2 cellular contexts compared by ENCODE assay signal in the genomic region with DNA sequence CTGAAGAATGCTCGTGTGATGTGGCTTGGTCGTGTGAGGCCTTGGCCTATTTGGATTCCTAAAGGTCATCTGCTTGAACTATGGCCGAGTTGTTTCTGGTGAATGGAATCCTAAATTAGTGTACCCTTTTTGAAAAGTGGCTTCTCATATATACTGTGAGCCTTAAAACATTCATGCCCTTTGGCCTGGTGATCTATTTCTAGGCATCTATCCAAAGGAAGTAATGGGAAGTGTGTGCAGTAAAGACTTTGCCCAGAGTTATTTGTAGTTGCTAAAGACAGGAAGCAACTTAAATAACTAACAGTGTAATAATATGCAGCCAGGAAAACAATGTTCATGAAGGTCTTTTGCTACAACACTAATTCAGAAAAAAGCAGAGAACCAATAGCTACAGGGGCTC.
A peak's percentile ranks its signal among the peaks of the same experiment; 100 is the strongest.
TF ChIP-seq lines count a peak whose summit lies in the region.

No MANE protein-coding gene starts in this region.

TF ChIP-seq in endothelial cell of umbilical vein, 7 proteins besides CTCF, POLR2A, EP300 and RAD21:
- TF ChIP-seq MYC (IDR thresholded peaks at IDR 0.05; ENCODE audit: low read depth, low read length) (no peak), GATA2 (IDR thresholded peaks at IDR 0.05; ENCODE audit: insufficient read depth, insufficient read length, low read depth, low read length) (no peak), FOS (IDR thresholded peaks at IDR 0.05; ENCODE audit: borderline replicate concordance, insufficient read depth, low read length) (no peak), JUN (IDR thresholded peaks at IDR 0.05; ENCODE audit: borderline replicate concordance, insufficient read depth, insufficient read length, low read depth) (no peak), EZH2 (IDR thresholded peaks at IDR 0.05; ENCODE audit: borderline replicate concordance, low read depth, low read length, severe bottlenecking) (no peak), POLR2AphosphoS5 (IDR thresholded peaks at IDR 0.05; ENCODE audit: insufficient read depth, low read depth, low read length) (no peak)
- TF ChIP-seq, protein P1, sequence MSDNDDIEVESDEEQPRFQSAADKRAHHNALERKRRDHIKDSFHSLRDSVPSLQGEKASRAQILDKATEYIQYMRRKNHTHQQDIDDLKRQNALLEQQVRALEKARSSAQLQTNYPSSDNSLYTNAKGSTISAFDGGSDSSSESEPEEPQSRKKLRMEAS (IDR thresholded peaks at IDR 0.05; ENCODE audit: insufficient read depth, insufficient read length): no peak

TF ChIP-seq in HepG2, 621 proteins besides CTCF, POLR2A, EP300 and RAD21 (continues in another document):
- TF ChIP-seq, protein P2, sequence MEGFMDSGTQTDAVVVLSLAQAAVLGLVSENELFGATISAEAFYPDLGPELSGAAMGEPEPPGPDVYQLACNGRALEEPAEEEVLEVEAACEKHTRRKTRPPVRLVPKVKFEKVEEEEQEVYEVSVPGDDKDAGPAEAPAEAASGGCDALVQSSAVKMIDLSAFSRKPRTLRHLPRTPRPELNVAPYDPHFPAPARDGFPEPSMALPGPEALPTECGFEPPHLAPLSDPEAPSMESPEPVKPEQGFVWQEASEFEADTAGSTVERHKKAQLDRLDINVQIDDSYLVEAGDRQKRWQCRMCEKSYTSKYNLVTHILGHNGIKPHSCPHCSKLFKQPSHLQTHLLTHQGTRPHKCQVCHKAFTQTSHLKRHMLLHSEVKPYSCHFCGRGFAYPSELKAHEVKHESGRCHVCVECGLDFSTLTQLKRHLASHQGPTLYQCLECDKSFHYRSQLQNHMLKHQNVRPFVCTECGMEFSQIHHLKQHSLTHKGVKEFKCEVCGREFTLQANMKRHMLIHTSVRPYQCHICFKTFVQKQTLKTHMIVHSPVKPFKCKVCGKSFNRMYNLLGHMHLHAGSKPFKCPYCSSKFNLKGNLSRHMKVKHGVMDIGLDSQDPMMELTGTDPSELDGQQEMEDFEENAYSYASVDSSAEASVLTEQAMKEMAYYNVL (CRISPR knock-in tag; IDR thresholded peaks at IDR 0.05; ENCODE audit: borderline replicate concordance): no peak
- TF ChIP-seq, protein P3, sequence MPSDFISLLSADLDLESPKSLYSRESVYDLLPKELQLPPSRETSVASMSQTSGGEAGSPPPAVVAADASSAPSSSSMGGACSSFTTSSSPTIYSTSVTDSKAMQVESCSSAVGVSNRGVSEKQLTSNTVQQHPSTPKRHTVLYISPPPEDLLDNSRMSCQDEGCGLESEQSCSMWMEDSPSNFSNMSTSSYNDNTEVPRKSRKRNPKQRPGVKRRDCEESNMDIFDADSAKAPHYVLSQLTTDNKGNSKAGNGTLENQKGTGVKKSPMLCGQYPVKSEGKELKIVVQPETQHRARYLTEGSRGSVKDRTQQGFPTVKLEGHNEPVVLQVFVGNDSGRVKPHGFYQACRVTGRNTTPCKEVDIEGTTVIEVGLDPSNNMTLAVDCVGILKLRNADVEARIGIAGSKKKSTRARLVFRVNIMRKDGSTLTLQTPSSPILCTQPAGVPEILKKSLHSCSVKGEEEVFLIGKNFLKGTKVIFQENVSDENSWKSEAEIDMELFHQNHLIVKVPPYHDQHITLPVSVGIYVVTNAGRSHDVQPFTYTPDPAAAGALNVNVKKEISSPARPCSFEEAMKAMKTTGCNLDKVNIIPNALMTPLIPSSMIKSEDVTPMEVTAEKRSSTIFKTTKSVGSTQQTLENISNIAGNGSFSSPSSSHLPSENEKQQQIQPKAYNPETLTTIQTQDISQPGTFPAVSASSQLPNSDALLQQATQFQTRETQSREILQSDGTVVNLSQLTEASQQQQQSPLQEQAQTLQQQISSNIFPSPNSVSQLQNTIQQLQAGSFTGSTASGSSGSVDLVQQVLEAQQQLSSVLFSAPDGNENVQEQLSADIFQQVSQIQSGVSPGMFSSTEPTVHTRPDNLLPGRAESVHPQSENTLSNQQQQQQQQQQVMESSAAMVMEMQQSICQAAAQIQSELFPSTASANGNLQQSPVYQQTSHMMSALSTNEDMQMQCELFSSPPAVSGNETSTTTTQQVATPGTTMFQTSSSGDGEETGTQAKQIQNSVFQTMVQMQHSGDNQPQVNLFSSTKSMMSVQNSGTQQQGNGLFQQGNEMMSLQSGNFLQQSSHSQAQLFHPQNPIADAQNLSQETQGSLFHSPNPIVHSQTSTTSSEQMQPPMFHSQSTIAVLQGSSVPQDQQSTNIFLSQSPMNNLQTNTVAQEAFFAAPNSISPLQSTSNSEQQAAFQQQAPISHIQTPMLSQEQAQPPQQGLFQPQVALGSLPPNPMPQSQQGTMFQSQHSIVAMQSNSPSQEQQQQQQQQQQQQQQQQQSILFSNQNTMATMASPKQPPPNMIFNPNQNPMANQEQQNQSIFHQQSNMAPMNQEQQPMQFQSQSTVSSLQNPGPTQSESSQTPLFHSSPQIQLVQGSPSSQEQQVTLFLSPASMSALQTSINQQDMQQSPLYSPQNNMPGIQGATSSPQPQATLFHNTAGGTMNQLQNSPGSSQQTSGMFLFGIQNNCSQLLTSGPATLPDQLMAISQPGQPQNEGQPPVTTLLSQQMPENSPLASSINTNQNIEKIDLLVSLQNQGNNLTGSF (CRISPR knock-in tag; IDR thresholded peaks at IDR 0.05): no peak
- TF ChIP-seq PHF20 (CRISPR knock-in tag; IDR thresholded peaks at IDR 0.05): no peak
- TF ChIP-seq, protein P4, sequence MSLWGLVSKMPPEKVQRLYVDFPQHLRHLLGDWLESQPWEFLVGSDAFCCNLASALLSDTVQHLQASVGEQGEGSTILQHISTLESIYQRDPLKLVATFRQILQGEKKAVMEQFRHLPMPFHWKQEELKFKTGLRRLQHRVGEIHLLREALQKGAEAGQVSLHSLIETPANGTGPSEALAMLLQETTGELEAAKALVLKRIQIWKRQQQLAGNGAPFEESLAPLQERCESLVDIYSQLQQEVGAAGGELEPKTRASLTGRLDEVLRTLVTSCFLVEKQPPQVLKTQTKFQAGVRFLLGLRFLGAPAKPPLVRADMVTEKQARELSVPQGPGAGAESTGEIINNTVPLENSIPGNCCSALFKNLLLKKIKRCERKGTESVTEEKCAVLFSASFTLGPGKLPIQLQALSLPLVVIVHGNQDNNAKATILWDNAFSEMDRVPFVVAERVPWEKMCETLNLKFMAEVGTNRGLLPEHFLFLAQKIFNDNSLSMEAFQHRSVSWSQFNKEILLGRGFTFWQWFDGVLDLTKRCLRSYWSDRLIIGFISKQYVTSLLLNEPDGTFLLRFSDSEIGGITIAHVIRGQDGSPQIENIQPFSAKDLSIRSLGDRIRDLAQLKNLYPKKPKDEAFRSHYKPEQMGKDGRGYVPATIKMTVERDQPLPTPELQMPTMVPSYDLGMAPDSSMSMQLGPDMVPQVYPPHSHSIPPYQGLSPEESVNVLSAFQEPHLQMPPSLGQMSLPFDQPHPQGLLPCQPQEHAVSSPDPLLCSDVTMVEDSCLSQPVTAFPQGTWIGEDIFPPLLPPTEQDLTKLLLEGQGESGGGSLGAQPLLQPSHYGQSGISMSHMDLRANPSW (CRISPR knock-in tag; IDR thresholded peaks at IDR 0.05; ENCODE audit: borderline replicate concordance): 0 out of 2 replicates have a peak, but pooled peaks have one; percentile 44
- TF ChIP-seq, protein P5, sequence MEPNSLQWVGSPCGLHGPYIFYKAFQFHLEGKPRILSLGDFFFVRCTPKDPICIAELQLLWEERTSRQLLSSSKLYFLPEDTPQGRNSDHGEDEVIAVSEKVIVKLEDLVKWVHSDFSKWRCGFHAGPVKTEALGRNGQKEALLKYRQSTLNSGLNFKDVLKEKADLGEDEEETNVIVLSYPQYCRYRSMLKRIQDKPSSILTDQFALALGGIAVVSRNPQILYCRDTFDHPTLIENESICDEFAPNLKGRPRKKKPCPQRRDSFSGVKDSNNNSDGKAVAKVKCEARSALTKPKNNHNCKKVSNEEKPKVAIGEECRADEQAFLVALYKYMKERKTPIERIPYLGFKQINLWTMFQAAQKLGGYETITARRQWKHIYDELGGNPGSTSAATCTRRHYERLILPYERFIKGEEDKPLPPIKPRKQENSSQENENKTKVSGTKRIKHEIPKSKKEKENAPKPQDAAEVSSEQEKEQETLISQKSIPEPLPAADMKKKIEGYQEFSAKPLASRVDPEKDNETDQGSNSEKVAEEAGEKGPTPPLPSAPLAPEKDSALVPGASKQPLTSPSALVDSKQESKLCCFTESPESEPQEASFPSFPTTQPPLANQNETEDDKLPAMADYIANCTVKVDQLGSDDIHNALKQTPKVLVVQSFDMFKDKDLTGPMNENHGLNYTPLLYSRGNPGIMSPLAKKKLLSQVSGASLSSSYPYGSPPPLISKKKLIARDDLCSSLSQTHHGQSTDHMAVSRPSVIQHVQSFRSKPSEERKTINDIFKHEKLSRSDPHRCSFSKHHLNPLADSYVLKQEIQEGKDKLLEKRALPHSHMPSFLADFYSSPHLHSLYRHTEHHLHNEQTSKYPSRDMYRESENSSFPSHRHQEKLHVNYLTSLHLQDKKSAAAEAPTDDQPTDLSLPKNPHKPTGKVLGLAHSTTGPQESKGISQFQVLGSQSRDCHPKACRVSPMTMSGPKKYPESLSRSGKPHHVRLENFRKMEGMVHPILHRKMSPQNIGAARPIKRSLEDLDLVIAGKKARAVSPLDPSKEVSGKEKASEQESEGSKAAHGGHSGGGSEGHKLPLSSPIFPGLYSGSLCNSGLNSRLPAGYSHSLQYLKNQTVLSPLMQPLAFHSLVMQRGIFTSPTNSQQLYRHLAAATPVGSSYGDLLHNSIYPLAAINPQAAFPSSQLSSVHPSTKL (CRISPR knock-in tag; IDR thresholded peaks at IDR 0.05): peak; percentile 65
- TF ChIP-seq KLF13 (CRISPR knock-in tag; IDR thresholded peaks at IDR 0.05): no peak
- no peak for TF ChIP-seq PAF1 (CRISPR knock-in tag; IDR thresholded peaks at IDR 0.05)
- TF ChIP-seq TEAD3 (CRISPR knock-in tag; optimal IDR thresholded peaks at IDR 0.05; ENCODE audit: borderline replicate concordance): peak; percentile 65
- TF ChIP-seq ZIK1 (CRISPR knock-in tag; IDR thresholded peaks at IDR 0.05; ENCODE audit: borderline replicate concordance, low read depth): no peak
- TF ChIP-seq ZNF569 (CRISPR knock-in tag; IDR thresholded peaks at IDR 0.05; ENCODE audit: borderline replicate concordance): no peak
- no peak for TF ChIP-seq SOX6 (IDR thresholded peaks at IDR 0.05)
- TF ChIP-seq SOX6 (CRISPR knock-in tag; IDR thresholded peaks at IDR 0.05): peak; percentile 63
- peak; percentile 86 for TF ChIP-seq ELF3 (CRISPR knock-in tag; IDR thresholded peaks at IDR 0.05)
- no peak for TF ChIP-seq AGO1 (IDR thresholded peaks at IDR 0.05; ENCODE audit: low read depth, low read length, poor library complexity, severe bottlenecking)
- no peak for TF ChIP-seq TCF12 (IDR thresholded peaks at IDR 0.05)
- TF ChIP-seq TCF12 (CRISPR knock-in tag; IDR thresholded peaks at IDR 0.05): no peak
- no peak for TF ChIP-seq PRPF4 (IDR thresholded peaks at IDR 0.05; ENCODE audit: low read depth, low read length, poor library complexity, severe bottlenecking)
- TF ChIP-seq NCOA2 (CRISPR knock-in tag; IDR thresholded peaks at IDR 0.05): peak; percentile 49
- peak; percentile 59; the same call in 1 of the 2 replicates for TF ChIP-seq HNF4G (IDR thresholded peaks at IDR 0.05; ENCODE audit: borderline replicate concordance, low read depth, low read length)
- TF ChIP-seq HNF4G (CRISPR knock-in tag; IDR thresholded peaks at IDR 0.05; ENCODE audit: borderline replicate concordance, low read depth): no peak
- peak; percentile 99 for TF ChIP-seq PPARG (CRISPR knock-in tag; conservative IDR thresholded peaks at IDR 0.05)
- peak; percentile 35 for TF ChIP-seq SAP130 (CRISPR knock-in tag; IDR thresholded peaks at IDR 0.05; ENCODE audit: low read depth)
- TF ChIP-seq GATAD2A (CRISPR knock-in tag; IDR thresholded peaks at IDR 0.05): peak; percentile 45
- TF ChIP-seq, protein P6, sequence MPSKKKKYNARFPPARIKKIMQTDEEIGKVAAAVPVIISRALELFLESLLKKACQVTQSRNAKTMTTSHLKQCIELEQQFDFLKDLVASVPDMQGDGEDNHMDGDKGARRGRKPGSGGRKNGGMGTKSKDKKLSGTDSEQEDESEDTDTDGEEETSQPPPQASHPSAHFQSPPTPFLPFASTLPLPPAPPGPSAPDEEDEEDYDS (CRISPR knock-in tag; IDR thresholded peaks at IDR 0.05): peak; percentile 29; the same call in 1 of the 2 replicates
- TF ChIP-seq SIX1 (CRISPR knock-in tag; IDR thresholded peaks at IDR 0.05; ENCODE audit: borderline replicate concordance): 0 out of 2 replicates have a peak, but pooled peaks have one; percentile 30
- TF ChIP-seq ZNF564 (CRISPR knock-in tag; IDR thresholded peaks at IDR 0.05): no peak
- no peak for TF ChIP-seq NFE2L2 (IDR thresholded peaks at IDR 0.05; ENCODE audit: low read length)
- peak; percentile 46 for TF ChIP-seq CEBPG (CRISPR knock-in tag; IDR thresholded peaks at IDR 0.05)
- no peak for TF ChIP-seq GLI4 (CRISPR knock-in tag; IDR thresholded peaks at IDR 0.05; ENCODE audit: borderline replicate concordance)
- TF ChIP-seq, protein P7, sequence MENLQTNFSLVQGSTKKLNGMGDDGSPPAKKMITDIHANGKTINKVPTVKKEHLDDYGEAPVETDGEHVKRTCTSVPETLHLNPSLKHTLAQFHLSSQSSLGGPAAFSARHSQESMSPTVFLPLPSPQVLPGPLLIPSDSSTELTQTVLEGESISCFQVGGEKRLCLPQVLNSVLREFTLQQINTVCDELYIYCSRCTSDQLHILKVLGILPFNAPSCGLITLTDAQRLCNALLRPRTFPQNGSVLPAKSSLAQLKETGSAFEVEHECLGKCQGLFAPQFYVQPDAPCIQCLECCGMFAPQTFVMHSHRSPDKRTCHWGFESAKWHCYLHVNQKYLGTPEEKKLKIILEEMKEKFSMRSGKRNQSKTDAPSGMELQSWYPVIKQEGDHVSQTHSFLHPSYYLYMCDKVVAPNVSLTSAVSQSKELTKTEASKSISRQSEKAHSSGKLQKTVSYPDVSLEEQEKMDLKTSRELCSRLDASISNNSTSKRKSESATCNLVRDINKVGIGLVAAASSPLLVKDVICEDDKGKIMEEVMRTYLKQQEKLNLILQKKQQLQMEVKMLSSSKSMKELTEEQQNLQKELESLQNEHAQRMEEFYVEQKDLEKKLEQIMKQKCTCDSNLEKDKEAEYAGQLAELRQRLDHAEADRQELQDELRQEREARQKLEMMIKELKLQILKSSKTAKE (CRISPR knock-in tag; IDR thresholded peaks at IDR 0.05; ENCODE audit: borderline replicate concordance): 0 out of 2 replicates have a peak, but pooled peaks have one; percentile 10
- TF ChIP-seq, protein P8, sequence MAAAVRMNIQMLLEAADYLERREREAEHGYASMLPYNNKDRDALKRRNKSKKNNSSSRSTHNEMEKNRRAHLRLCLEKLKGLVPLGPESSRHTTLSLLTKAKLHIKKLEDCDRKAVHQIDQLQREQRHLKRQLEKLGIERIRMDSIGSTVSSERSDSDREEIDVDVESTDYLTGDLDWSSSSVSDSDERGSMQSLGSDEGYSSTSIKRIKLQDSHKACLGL (CRISPR knock-in tag; IDR thresholded peaks at IDR 0.05): no peak
- TF ChIP-seq FOXA3 (CRISPR knock-in tag; IDR thresholded peaks at IDR 0.05): peak; percentile 56
- no peak for TF ChIP-seq MXD4 (CRISPR knock-in tag; IDR thresholded peaks at IDR 0.05)
- TF ChIP-seq SOX13 (IDR thresholded peaks at IDR 0.05): no peak
- TF ChIP-seq SOX13 (CRISPR knock-in tag; conservative IDR thresholded peaks at IDR 0.05 in 1 of 2, IDR thresholded peaks at IDR 0.05 in 1 of 2): peak in 1 of 2 experiments; percentile 48; a peak in 1 of 4 replicates
- peak; percentile 42; the same call in 1 of the 2 replicates for TF ChIP-seq ERF (CRISPR knock-in tag; IDR thresholded peaks at IDR 0.05)
- peak; percentile 20; the same call in 1 of the 2 replicates for TF ChIP-seq TCF7 (IDR thresholded peaks at IDR 0.05; ENCODE audit: low read depth)
- TF ChIP-seq NR2F1 (CRISPR knock-in tag; IDR thresholded peaks at IDR 0.05): peak in 1 of 2 experiments; percentile 68; a peak in 2 of 4 replicates
- peak; percentile 73 for TF ChIP-seq SOX5 (CRISPR knock-in tag; IDR thresholded peaks at IDR 0.05; ENCODE audit: borderline replicate concordance)
- TF ChIP-seq ATF1 (CRISPR knock-in tag; IDR thresholded peaks at IDR 0.05): 0 out of 2 replicates have a peak, but pooled peaks have one; percentile 24
- TF ChIP-seq SSRP1 (CRISPR knock-in tag; IDR thresholded peaks at IDR 0.05): no peak
- no peak for TF ChIP-seq HOXD1 (CRISPR knock-in tag; IDR thresholded peaks at IDR 0.05)
- TF ChIP-seq ZNF816 (CRISPR knock-in tag; IDR thresholded peaks at IDR 0.05; ENCODE audit: borderline replicate concordance): no peak
- no peak for TF ChIP-seq ZNF773 (CRISPR knock-in tag; IDR thresholded peaks at IDR 0.05; ENCODE audit: borderline replicate concordance)
